In the genomic region with DNA sequence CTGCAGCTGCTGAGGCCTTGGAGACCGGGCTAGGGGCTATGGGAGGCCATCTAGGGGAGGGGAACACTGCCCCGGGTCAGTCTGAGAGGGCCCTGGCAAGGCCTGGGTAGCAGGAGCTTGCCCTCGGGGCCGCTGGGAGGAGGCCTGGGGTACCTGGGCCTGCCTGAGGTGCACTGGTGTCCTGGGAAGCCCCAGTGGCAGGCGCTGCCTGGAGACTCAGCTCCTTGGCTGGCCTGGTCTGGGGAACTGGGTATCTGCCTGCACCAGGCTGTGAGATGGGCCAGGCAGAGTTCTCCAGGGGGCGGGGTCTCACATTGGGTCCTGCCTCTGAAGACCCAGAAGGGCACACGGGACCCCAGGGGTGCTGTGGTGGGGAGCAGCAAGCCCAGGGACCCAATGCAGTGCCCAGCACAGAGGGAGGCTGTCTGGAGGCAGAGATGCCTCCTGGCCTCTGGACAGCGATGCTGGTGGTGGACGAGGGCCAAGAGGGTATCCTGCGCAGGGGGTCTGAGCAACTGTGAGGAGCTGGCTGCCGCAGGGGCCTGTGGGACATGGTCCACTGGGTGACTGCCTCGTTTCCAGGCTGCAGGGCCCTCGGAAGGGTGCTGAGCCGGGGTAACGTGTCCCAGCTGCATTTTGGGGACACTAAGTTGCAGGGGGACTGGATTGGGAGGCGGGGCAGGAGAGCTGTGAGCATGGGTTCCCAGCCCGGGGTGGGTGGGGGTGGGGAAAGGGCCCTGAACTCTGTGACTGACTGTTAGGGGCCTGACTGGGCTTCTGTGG, we compare ENCODE assay signal across 13 cellular contexts. TPM values are rescaled to one million over a fixed set of nuclear protein-coding genes. Genes with fewer than 3 reads are reported as not detected.
DNase-seq lines count a peak whose midpoint lies in the region; ATAC-seq and TF ChIP-seq lines count a peak whose summit lies in the region.
"Had no signal": no experiment of that assay in that cellular context is flagged by ENCODE, and none has a peak within 500 bp of the region (broad histone marks: within the 10 kb centered on the region; RNA-seq: fewer than 3 reads in every experiment).

No MANE protein-coding gene starts in this region.

- H3K4me3 ChIP-seq in vagina (peak overlapping the region; percentile 21 to 44), lower leg skin (ENCODE audit: low read depth, poor library complexity, severe bottlenecking) (no peak overlapping the region)
- H3K4me3 ChIP-seq: mucosa of descending colon had no signal

- no peak for TF ChIP-seq POLR2A in vagina (IDR thresholded peaks at IDR 0.05)
- no peak for TF ChIP-seq POLR2A in lower leg skin (IDR thresholded peaks at IDR 0.05)

- no peaks in the 10 kb centered on the region for H3K36me3 ChIP-seq in vagina
- H3K36me3 ChIP-seq: adrenal gland, upper lobe of right lung had no signal

- no peak overlapping the region for H3K27ac ChIP-seq in vagina
- H3K27ac ChIP-seq: adrenal gland, upper lobe of right lung had no signal

- no peaks in the 10 kb centered on the region for H3K27me3 ChIP-seq in vagina

- H3K27me3 Mint-ChIP-seq in stimulated activated naive CD8-positive, alpha-beta T cell treated with anti-CD3 and anti-CD28 coated beads, Interleukin-15, amount 100 ng/mL, for 72 hours = peaks cover 45% of the 10 kb centered on the region
- H3K27me3 Mint-ChIP-seq in WTC11 (ENCODE audit: low read depth) (peaks cover 80% of the 10 kb centered on the region), naive B cell (peaks cover 0 to 28% (median 12%) of the 10 kb centered on the region in 3 donors)

- ATAC-seq in stimulated activated naive CD8-positive, alpha-beta T cell treated with anti-CD3 and anti-CD28 coated beads, Interleukin-15, amount 100 ng/mL, for 72 hours = no peak
- no peak for ATAC-seq in stimulated activated naive CD8-positive, alpha-beta T cell treated with anti-CD3 and anti-CD28 coated beads, Interleukin-15, Interleukin-2, amounts not matched to agents 100 U/mL and 50 U/mL, for 24 hours
- no peak for ATAC-seq in WTC11
- no peak for ATAC-seq in naive B cell (ENCODE audit: low read depth in 2 of 2)

- no peaks in the 10 kb centered on the region for H3K9me3 Mint-ChIP-seq in stimulated activated naive CD8-positive, alpha-beta T cell treated with anti-CD3 and anti-CD28 coated beads, Interleukin-15, amount 100 ng/mL, for 72 hours
- no peaks in the 10 kb centered on the region for H3K9me3 Mint-ChIP-seq in WTC11
- H3K9me3 Mint-ChIP-seq in naive B cell = no peaks in the 10 kb centered on the region

- TF ChIP-seq CTCF in WTC11 (IDR thresholded peaks at IDR 0.05) (no peak), vagina (IDR thresholded peaks at IDR 0.05) (no peak), lower leg skin (IDR thresholded peaks at IDR 0.05) (no peak)

- POLR2A ChIA-PET in WTC11 (lab: Charles Lee) = no interaction called here

- H3K27ac Mint-ChIP-seq in stimulated activated naive CD8-positive, alpha-beta T cell treated with anti-CD3 and anti-CD28 coated beads, Interleukin-15, amount 100 ng/mL, for 72 hours = no peak overlapping the region
- H3K27ac Mint-ChIP-seq in WTC11 (no peak overlapping the region), naive B cell (no peak overlapping the region)

- H3K4me1 Mint-ChIP-seq in stimulated activated naive CD8-positive, alpha-beta T cell treated with anti-CD3 and anti-CD28 coated beads, Interleukin-15, amount 100 ng/mL, for 72 hours = peaks cover 36% of the 10 kb centered on the region
- H3K4me1 Mint-ChIP-seq in WTC11 = peaks cover 13% of the 10 kb centered on the region
- H3K4me1 Mint-ChIP-seq in naive B cell = peaks cover 20 to 33% (median 27%) of the 10 kb centered on the region in 3 donors

- 83% methylated on average over 15 to 17 of the region's 17 CpGs for WGBS in lower leg skin, 2 donors

- CTCF ChIA-PET in WTC11 (lab: Charles Lee) = interaction anchor here (0.6 to 1.9 kb wide), 4 partner anchors 9 to 585 kb away, joined by 3 to 15 read pairs (median 3); no protein-coding TSS in a partner anchor

- H3K4me1 ChIP-seq in vagina = peaks cover 27% of the 10 kb centered on the region

- no peaks in the 10 kb centered on the region for H3K9me3 ChIP-seq in vagina
- H3K9me3 ChIP-seq: adrenal gland, mucosa of descending colon, upper lobe of right lung had no signal

- intact Hi-C loops in vagina (cut with DNase I) = no loop called here
- intact Hi-C loops in lower leg skin (cut with DNase I; ENCODE audit: low total_unique reads) = no loop called here

- peak overlapping the region; percentile 39 to 66 for H3K4me3 Mint-ChIP-seq in stimulated activated naive CD8-positive, alpha-beta T cell treated with anti-CD3 and anti-CD28 coated beads, Interleukin-15, amount 100 ng/mL, for 72 hours
- H3K4me3 Mint-ChIP-seq in WTC11 = no peak overlapping the region
- peak overlapping the region in 5 of 8 donors; percentile 51 to 85 (median 73) for H3K4me3 Mint-ChIP-seq in naive B cell

- H3K36me3 Mint-ChIP-seq in WTC11 (peaks cover 5% of the 10 kb centered on the region; the same call in 1 of the 2 replicates), naive B cell (no peaks in the 10 kb centered on the region)

- no peak for DNase-seq in stimulated activated naive CD8-positive, alpha-beta T cell treated with anti-CD3 and anti-CD28 coated beads, Interleukin-15, amount 100 ng/mL, for 72 hours
- no peak for DNase-seq in stimulated activated naive CD8-positive, alpha-beta T cell treated with anti-CD3 and anti-CD28 coated beads, Interleukin-15, Interleukin-2, amounts not matched to agents 100 U/mL and 50 U/mL, for 24 hours
- DNase-seq in WTC11 (ENCODE audit: low spot score) (peak; percentile 15), naive B cell (no peak), vagina (ENCODE audit: extremely low spot score in 2 of 2) (peak in 1 of 2 donors; percentile 71), CD1c-positive myeloid dendritic cell (ENCODE audit: extremely low spot score) (no peak), HK-2 (ENCODE audit: unreplicated experiment) (no peak), lower leg skin (ENCODE audit: low spot score in 2 of 2) (no peak)
- DNase-seq: activated CD4-positive, alpha-beta T cell treated with anti-CD3 and anti-CD28 coated beads, Interleukin-2, amount 50 U/mL, for 1 hour; DMS79 had no signal

TF ChIP-seq in WTC11, 78 proteins besides CTCF, POLR2A, EP300 and RAD21 (continues in another document):
- TF ChIP-seq SMAD4 (CRISPR knock-in tag; IDR thresholded peaks at IDR 0.05) (no peak), ATF2 (CRISPR knock-in tag; IDR thresholded peaks at IDR 0.05; ENCODE audit: borderline replicate concordance, low read depth) (no peak), FOXP1 (CRISPR knock-in tag; IDR thresholded peaks at IDR 0.05; ENCODE audit: borderline replicate concordance) (no peak), HMGA2 (CRISPR knock-in tag; IDR thresholded peaks at IDR 0.05) (no peak), TEAD1 (CRISPR knock-in tag; IDR thresholded peaks at IDR 0.05) (no peak)
- TF ChIP-seq, protein P1, sequence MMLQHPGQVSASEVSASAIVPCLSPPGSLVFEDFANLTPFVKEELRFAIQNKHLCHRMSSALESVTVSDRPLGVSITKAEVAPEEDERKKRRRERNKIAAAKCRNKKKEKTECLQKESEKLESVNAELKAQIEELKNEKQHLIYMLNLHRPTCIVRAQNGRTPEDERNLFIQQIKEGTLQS (CRISPR knock-in tag; conservative IDR thresholded peaks at IDR 0.05) = no peak
- TF ChIP-seq, protein P2, sequence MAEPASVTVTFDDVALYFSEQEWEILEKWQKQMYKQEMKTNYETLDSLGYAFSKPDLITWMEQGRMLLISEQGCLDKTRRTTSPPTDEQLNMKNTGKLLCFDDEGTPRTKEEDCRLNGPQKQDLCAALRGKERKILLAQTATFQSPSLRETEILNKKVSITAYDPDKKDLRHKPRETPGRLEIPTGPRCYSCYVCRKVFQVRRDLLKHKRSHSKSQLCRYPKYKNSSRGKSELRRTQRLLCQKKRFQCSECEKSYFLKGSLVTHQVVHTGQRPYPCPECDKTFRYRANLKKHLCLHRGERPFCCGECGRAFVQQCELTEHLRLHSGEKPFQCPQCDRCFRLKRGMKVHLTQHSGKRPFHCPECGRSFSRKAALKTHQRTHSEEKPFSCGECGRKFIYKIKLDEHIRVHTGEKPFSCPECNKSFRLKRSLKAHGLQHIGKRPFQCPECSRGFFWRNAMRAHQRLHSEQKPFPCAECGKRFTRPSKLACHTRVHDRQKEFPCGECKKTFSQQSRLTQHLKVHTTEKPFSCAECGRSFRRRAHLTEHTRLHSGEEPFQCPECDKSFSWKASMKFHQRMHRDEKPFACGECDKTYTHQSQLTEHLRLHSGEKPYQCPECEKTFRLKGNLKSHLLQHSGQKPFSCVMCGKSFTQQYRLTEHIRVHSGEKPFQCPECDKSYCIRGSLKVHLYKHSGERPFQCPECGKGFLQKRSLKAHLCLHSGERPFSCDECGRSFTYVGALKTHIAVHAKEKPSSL (CRISPR knock-in tag; conservative IDR thresholded peaks at IDR 0.05) = no peak
- TF ChIP-seq, protein P3, sequence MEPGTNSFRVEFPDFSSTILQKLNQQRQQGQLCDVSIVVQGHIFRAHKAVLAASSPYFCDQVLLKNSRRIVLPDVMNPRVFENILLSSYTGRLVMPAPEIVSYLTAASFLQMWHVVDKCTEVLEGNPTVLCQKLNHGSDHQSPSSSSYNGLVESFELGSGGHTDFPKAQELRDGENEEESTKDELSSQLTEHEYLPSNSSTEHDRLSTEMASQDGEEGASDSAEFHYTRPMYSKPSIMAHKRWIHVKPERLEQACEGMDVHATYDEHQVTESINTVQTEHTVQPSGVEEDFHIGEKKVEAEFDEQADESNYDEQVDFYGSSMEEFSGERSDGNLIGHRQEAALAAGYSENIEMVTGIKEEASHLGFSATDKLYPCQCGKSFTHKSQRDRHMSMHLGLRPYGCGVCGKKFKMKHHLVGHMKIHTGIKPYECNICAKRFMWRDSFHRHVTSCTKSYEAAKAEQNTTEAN (CRISPR knock-in tag; IDR thresholded peaks at IDR 0.05) = no peak

RNA-seq across cellular contexts. Expression of gene MTA1, which starts 7.5 kb away (rescaled TPM):
- total RNA-seq in WTC11 (2021) (248 to 279 TPM (median 251 TPM) in 3 replicates), vagina (82.7 TPM), lower leg skin (10 to 100 TPM; 39.3 to 56.7 (median 46.4) TPM)
- polyA plus RNA-seq in naive B cell (ENCODE audit: low read depth in 6 of 6) = 1 to 10 TPM; 3.3 to 6.3 (median 4.7) TPM

RNA-seq across cellular contexts. Expression of gene TEX22, which starts 13.8 kb away (rescaled TPM):
- total RNA-seq in WTC11 (2021) (0.55 to 2.2 TPM (median 0.87 TPM) in 3 replicates), vagina (not detected), lower leg skin (under 1 TPM in 2 of 4 donors, not detected in 2; 0.17 to 0.34 TPM)
- under 1 TPM in 3 of 6 donors, not detected in 3; 0.21 to 0.77 (median 0.65) TPM for polyA plus RNA-seq in naive B cell (ENCODE audit: low read depth in 6 of 6)
